In genomic region chr1:2334883-2335534, GRCh38 we compare ENCODE assay signal across 1 cellular context.
TF ChIP-seq lines count a peak whose summit lies in the region.

No MANE protein-coding gene starts in this region.

TF ChIP-seq in H1, 55 proteins besides CTCF, POLR2A, EP300 and RAD21:
- TF ChIP-seq SIRT6 (IDR thresholded peaks at IDR 0.05; ENCODE audit: low read length) (no peak), ASH2L (IDR thresholded peaks at IDR 0.05; ENCODE audit: low read length) (peak; percentile 66), RFX5 (IDR thresholded peaks at IDR 0.05; ENCODE audit: borderline replicate concordance, low read depth, low read length) (no peak), BRCA1 (IDR thresholded peaks at IDR 0.05; ENCODE audit: low read depth, low read length) (no peak)
TF ChIP-seq in H1: peak in this region for 1.
